ENCODE assay signal across 9 cellular contexts in the genomic region with DNA sequence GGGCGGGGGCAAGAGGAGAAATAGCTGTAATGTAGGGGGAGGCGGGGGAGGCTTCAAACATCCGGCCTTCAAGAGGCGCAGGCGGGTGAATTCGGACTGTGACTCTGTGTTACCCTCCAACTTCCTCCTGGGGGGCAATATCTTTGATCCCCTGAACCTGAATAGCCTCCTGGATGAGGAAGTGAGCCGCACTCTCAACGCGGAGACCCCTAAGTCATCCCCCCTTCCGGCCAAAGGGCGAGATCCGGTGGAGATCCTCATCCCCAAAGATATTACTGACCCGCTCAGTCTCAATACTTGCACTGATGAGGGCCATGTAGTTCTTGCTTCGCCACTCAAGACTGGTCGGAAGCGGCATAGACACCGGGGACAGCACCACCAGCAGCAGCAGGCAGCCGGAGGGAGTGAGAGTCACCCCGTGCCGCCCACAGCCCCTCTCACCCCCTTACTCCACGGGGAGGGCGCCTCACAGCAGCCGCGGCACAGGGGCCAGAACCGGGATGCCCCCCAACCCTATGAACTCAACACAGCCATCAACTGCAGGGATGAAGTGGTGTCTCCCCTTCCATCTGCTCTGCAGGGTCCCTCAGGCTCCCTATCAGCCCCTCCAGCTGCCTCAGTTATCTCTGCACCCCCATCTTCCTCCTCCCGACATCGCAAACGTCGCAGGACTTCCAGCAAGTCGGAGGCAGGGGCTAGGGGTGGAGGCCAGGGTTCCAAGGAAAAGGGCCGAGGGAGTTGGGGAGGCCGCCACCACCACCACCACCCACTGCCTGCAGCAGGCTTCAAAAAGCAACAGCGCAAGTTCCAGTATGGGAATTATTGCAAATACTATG. TPM values are rescaled to one million over a fixed set of nuclear protein-coding genes. Genes with fewer than 3 reads are reported as not detected.
DNase-seq lines count a peak whose midpoint lies in the region; ATAC-seq, FAIRE-seq and TF ChIP-seq lines count a peak whose summit lies in the region.
"Had no signal": no experiment of that assay in that cellular context is flagged by ENCODE, and none has a peak within 500 bp of the region (broad histone marks: within the 10 kb centered on the region; RNA-seq: fewer than 3 reads in every experiment).

No MANE protein-coding gene starts in this region.

- no peak overlapping the region for H2AFZ ChIP-seq in HCT116 (ENCODE audit: low read depth, low read length, poor library complexity, severe bottlenecking)

- H3K79me2 ChIP-seq in HCT116 (ENCODE audit: insufficient read depth, low read length): peaks cover 60% of the 10 kb centered on the region

- H3K9me2 ChIP-seq in HCT116 (ENCODE audit: insufficient read depth): no peaks in the 10 kb centered on the region

- H3K36me3 ChIP-seq in HCT116 (ENCODE audit: control insufficient read depth in 1 of 2, insufficient read depth in 2 of 2, low read length in 2 of 2): peaks cover 5 to 38% of the 10 kb centered on the region in 2 experiments; a peak in 2 of 4 replicates

- peak overlapping the region; percentile 91 to 100 for H3K27ac Mint-ChIP-seq in natural killer cell treated with Interleukin-12 subunit alpha and Interleukin-12 subunit beta and Interleukin-15 and Interleukin-18, amount 100 ng/mL, for 72 hours

- TSS peak; percentile 8 for BruUV-seq in HCT116 (replicated peaks; lab: Mats Ljungman, UMichigan)

- no peaks in the 10 kb centered on the region for H3K27me3 Mint-ChIP-seq in natural killer cell treated with Interleukin-12 subunit alpha and Interleukin-12 subunit beta and Interleukin-15 and Interleukin-18, amount 100 ng/mL, for 72 hours

- RAD21 ChIA-PET in HCT116 (lab: Charles Lee; ENCODE audit: low non-redundant PET in 1 of 2, low total read pairs in 2 of 2, uncharacterized antibody in 2 of 2, unreplicated experiment in 2 of 2): interaction anchor here in 1 of 2 experiments (0.6 kb wide), 1 partner anchor 207 kb away, joined by 4 read pairs; no protein-coding TSS in a partner anchor

- DNase-seq in A549 (ENCODE audit: low read depth in 1 of 2, low spot score in 1 of 2): no peak
- DNase-seq in HCT116 (ENCODE audit: low read depth, low spot score): no peak
- DNase-seq in activated CD4-positive, alpha-beta T cell treated with anti-CD3 and anti-CD28 coated beads, Interleukin-2, amount 50 U/mL, for 1 hour: peak; percentile 32
- DNase-seq in epithelial cell of esophagus (ENCODE audit: low read depth): no peak
- DNase-seq in natural killer cell treated with Interleukin-12 subunit alpha and Interleukin-12 subunit beta and Interleukin-15 and Interleukin-18, amount 100 ng/mL, for 72 hours (ENCODE audit: low spot score): peak; percentile 70
- DNase-seq in NCI-H187 treated with DMSO at 0.1 percent for 48 hours (lab: John Stamatoyannopoulos, UW): no peak

- no peaks in the 10 kb centered on the region for H4K20me1 ChIP-seq in HCT116 (ENCODE audit: insufficient read depth)

- POLR2A ChIA-PET in A549 (lab: Yijun Ruan, JAX): interaction anchor here (1.2 to 2.8 kb wide), 4 partner anchors 16 to 444 kb away, joined by 4 to 16 read pairs (median 10); partner anchors contain the start of gene SRRT
- POLR2A ChIA-PET in HCT116 (lab: Charles Lee): interaction anchor here (2.1 kb wide), 1 partner anchor 8 kb away, joined by 7 read pairs; no protein-coding TSS in a partner anchor

- H3K4me1 ChIP-seq in A549 (peaks cover 34% of the 10 kb centered on the region), HCT116 (ENCODE audit: control insufficient read depth in 1 of 2, insufficient read depth in 2 of 2, low read length in 2 of 2) (peaks cover 0 to 65% of the 10 kb centered on the region in 2 experiments)

- H3K9me3 ChIP-seq in A549: peaks cover 5% of the 10 kb centered on the region; the same call in 1 of the 3 replicates
- H3K9me3 ChIP-seq in HCT116 (ENCODE audit: control insufficient read depth in 1 of 2, insufficient read depth in 1 of 2, low read depth in 1 of 2, low read length in 2 of 2): no peaks in the 10 kb centered on the region

- CTCF ChIA-PET in A549 (lab: Yijun Ruan, JAX): interaction anchor here (1.8 kb wide), 1 partner anchor 19 kb away, joined by 7 read pairs; no protein-coding TSS in a partner anchor
- CTCF ChIA-PET in HCT116 (lab: Charles Lee): no interaction called here

- peaks cover 55 to 56% of the 10 kb centered on the region in 2 donors for H3K4me1 Mint-ChIP-seq in natural killer cell treated with Interleukin-12 subunit alpha and Interleukin-12 subunit beta and Interleukin-15 and Interleukin-18, amount 100 ng/mL, for 72 hours (ENCODE audit: low read depth in 2 of 2)

- intact Hi-C loops in HCT116 (cut with micrococcal nuclease): no loop called here

- peak overlapping the region; percentile 89 for H3K9ac ChIP-seq in HCT116 (ENCODE audit: low read length)

- TF ChIP-seq RAD21 in A549 (conservative IDR thresholded peaks at IDR 0.05 in 1 of 2, IDR thresholded peaks at IDR 0.05 in 1 of 2) (no peak), HCT116 (IDR thresholded peaks at IDR 0.05; ENCODE audit: low read depth) (no peak)

- H3K4me2 ChIP-seq in A549: peak overlapping the region; percentile 88
- H3K4me2 ChIP-seq in HCT116 (ENCODE audit: low read length): peak overlapping the region; percentile 89

- peak overlapping the region; percentile 93 to 100 for H3K27ac ChIP-seq in A549
- peak overlapping the region; percentile 99 for H3K27ac ChIP-seq in HCT116 (ENCODE audit: low read depth, low read length)

- H3K4me3 ChIP-seq in A549 (peak overlapping the region; percentile 86), HCT116 (replicated peaks in 1 of 2; ENCODE audit: low read depth in 1 of 2, low read length in 2 of 2) (peak overlapping the region; percentile 82 to 85), epithelial cell of esophagus (ENCODE audit: low read length) (peak overlapping the region; percentile 86)

- no peaks in the 10 kb centered on the region for H3K9me3 Mint-ChIP-seq in natural killer cell treated with Interleukin-12 subunit alpha and Interleukin-12 subunit beta and Interleukin-15 and Interleukin-18, amount 100 ng/mL, for 72 hours

- no peak for TF ChIP-seq EP300 in A549 (IDR thresholded peaks at IDR 0.05)

- FAIRE-seq in A549 (lab: Jason Lieb, UNC): no peak
- FAIRE-seq: frontal cortex had no signal

- H3K27me3 ChIP-seq in HCT116 (ENCODE audit: insufficient read depth, low read length): no peaks in the 10 kb centered on the region

- ATAC-seq in A549: no peak
- ATAC-seq in HCT116: no peak
- peak in 1 of 2 donors; percentile 1 for ATAC-seq in natural killer cell treated with Interleukin-12 subunit alpha and Interleukin-12 subunit beta and Interleukin-15 and Interleukin-18, amount 100 ng/mL, for 72 hours
- no peak for ATAC-seq in HG02571 (IDR thresholded peaks at IDR 0.05; ENCODE audit: unreplicated experiment)
- no peak for ATAC-seq in HG03571 (IDR thresholded peaks at IDR 0.05; ENCODE audit: unreplicated experiment)

- H3K36me3 Mint-ChIP-seq in natural killer cell treated with Interleukin-12 subunit alpha and Interleukin-12 subunit beta and Interleukin-15 and Interleukin-18, amount 100 ng/mL, for 72 hours: peaks cover 19% of the 10 kb centered on the region

- WGBS in A549 (ENCODE audit: missing lambda C conversion rate): 68% methylated on average over 30 of the region's 33 CpGs

- TF ChIP-seq CTCF in A549 (IDR thresholded peaks at IDR 0.05): no peak
- no peak for TF ChIP-seq CTCF in HCT116 (IDR thresholded peaks at IDR 0.05 in 2 of 3, conservative IDR thresholded peaks at IDR 0.05 in 1 of 3; ENCODE audit: borderline replicate concordance in 1 of 3, insufficient read depth in 1 of 3, low read depth in 2 of 3, low read length in 2 of 3)
- TF ChIP-seq CTCF in epithelial cell of esophagus (IDR thresholded peaks at IDR 0.05; ENCODE audit: insufficient read depth, low read depth, low read length, missing control alignments): no peak

- TF ChIP-seq POLR2A in A549 (IDR thresholded peaks at IDR 0.05; ENCODE audit: low read length) (no peak), HCT116 (IDR thresholded peaks at IDR 0.05; ENCODE audit: borderline replicate concordance, extremely low read depth, insufficient read depth, insufficient read length) (no peak)

- H3K4me3 Mint-ChIP-seq in natural killer cell treated with Interleukin-12 subunit alpha and Interleukin-12 subunit beta and Interleukin-15 and Interleukin-18, amount 100 ng/mL, for 72 hours: peak overlapping the region; percentile 86

RNA-seq across cellular contexts. Expression of gene MEPCE, which starts 1.0 kb away (rescaled TPM):
- polyA plus RNA-seq in A549 (2011; rRNA removed) (10.0 and 13.1 TPM in 2 replicates), A549 (2017; fragmentation: RNase III; extraction: RNeasy Plus Mini Kit Qiagen cat#74134 plus additional on column Dnase treatment) (36.7 to 38.4 TPM (median 38.2 TPM) in 3 replicates)
- 19.7 and 25.3 TPM in 2 replicates for polyA plus RNA-seq in A549 (2012; cell fraction: cytosol; rRNA removed)
- polyA plus RNA-seq in A549 (2012; cell fraction: nucleus; rRNA removed): 30.0 and 34.0 TPM in 2 replicates
- 22.3 and 25.4 TPM in 2 replicates for polyA minus RNA-seq in A549 (2011; rRNA and poly(A)+ RNA removed)
- 44.4 TPM for total RNA-seq in HCT116 (2021; ENCODE audit: unreplicated experiment)
- polyA plus RNA-seq in HCT116 (2012): 47.4 and 51.6 TPM in 2 replicates
- 10 to 100 TPM; 44.0 to 60.5 TPM for total RNA-seq in natural killer cell treated with Interleukin-12 subunit alpha and Interleukin-12 subunit beta and Interleukin-15 and Interleukin-18, amount 100 ng/mL, for 72 hours

RNA-seq across cellular contexts. Expression of gene ZCWPW1, which starts 2.2 kb away (rescaled TPM):
- polyA plus RNA-seq in A549 (2011; rRNA removed) (3.5 and 4.2 TPM in 2 replicates), A549 (2017; fragmentation: RNase III; extraction: RNeasy Plus Mini Kit Qiagen cat#74134 plus additional on column Dnase treatment) (1.9 to 2.5 TPM (median 2.0 TPM) in 3 replicates)
- polyA plus RNA-seq in A549 (2012; cell fraction: cytosol; rRNA removed): 1.2 and 1.6 TPM in 2 replicates
- 1.7 TPM in 2 replicates for polyA plus RNA-seq in A549 (2012; cell fraction: nucleus; rRNA removed)
- polyA minus RNA-seq in A549 (2011; rRNA and poly(A)+ RNA removed): 1.4 and 2.7 TPM in 2 replicates
- 1.5 TPM for total RNA-seq in HCT116 (2021; ENCODE audit: unreplicated experiment)
- 1.5 and 1.8 TPM in 2 replicates for polyA plus RNA-seq in HCT116 (2012)
- total RNA-seq in natural killer cell treated with Interleukin-12 subunit alpha and Interleukin-12 subunit beta and Interleukin-15 and Interleukin-18, amount 100 ng/mL, for 72 hours: 1 to 10 TPM; 1.3 to 2.5 TPM

RNA-seq across cellular contexts. Expression of gene PPP1R35, which starts 5.6 kb away (rescaled TPM):
- polyA plus RNA-seq in A549 (2011; rRNA removed) (15.2 and 15.7 TPM in 2 replicates), A549 (2017; fragmentation: RNase III; extraction: RNeasy Plus Mini Kit Qiagen cat#74134 plus additional on column Dnase treatment) (29.9 to 33.0 TPM (median 31.6 TPM) in 3 replicates)
- polyA plus RNA-seq in A549 (2012; cell fraction: cytosol; rRNA removed): 66.3 and 69.9 TPM in 2 replicates
- 103 and 122 TPM in 2 replicates for polyA plus RNA-seq in A549 (2012; cell fraction: nucleus; rRNA removed)
- 9.5 and 10.7 TPM in 2 replicates for polyA minus RNA-seq in A549 (2011; rRNA and poly(A)+ RNA removed)
- 68.7 TPM for total RNA-seq in HCT116 (2021; ENCODE audit: unreplicated experiment)
- polyA plus RNA-seq in HCT116 (2012): 59.9 and 65.2 TPM in 2 replicates
- 10 to 100 TPM; 54.5 to 57.0 TPM for total RNA-seq in natural killer cell treated with Interleukin-12 subunit alpha and Interleukin-12 subunit beta and Interleukin-15 and Interleukin-18, amount 100 ng/mL, for 72 hours

RNA-seq across cellular contexts. Expression of gene SPACDR, which starts 33.4 kb away (rescaled TPM):
- 0.17 and 0.40 TPM in 2 replicates for polyA plus RNA-seq in A549 (2011; rRNA removed)
- 0.49 and 0.54 TPM in 2 replicates for polyA plus RNA-seq in A549 (2012; cell fraction: cytosol; rRNA removed)
- 0.62 and 0.92 TPM in 2 replicates for polyA plus RNA-seq in A549 (2012; cell fraction: nucleus; rRNA removed)
- polyA plus RNA-seq in A549 (2017; fragmentation: RNase III; extraction: RNeasy Plus Mini Kit Qiagen cat#74134 plus additional on column Dnase treatment): 0.33 to 0.39 TPM (median 0.34 TPM) in 3 replicates
- polyA minus RNA-seq in A549 (2011; rRNA and poly(A)+ RNA removed): not detected in 2 replicates
- total RNA-seq in HCT116 (2021; ENCODE audit: unreplicated experiment): 1.7 TPM
- 1.1 TPM in 2 replicates for polyA plus RNA-seq in HCT116 (2012)
- total RNA-seq in natural killer cell treated with Interleukin-12 subunit alpha and Interleukin-12 subunit beta and Interleukin-15 and Interleukin-18, amount 100 ng/mL, for 72 hours: 1 to 10 TPM; 2.4 to 4.2 TPM
- total RNA-seq: frontal cortex had no signal

RNA-seq across cellular contexts. Expression of gene TSC22D4, which starts 48.3 kb away (rescaled TPM):
- 6.2 and 7.9 TPM in 2 replicates for polyA plus RNA-seq in A549 (2011; rRNA removed)
- 15.5 and 22.6 TPM in 2 replicates for polyA plus RNA-seq in A549 (2012; cell fraction: cytosol; rRNA removed)
- polyA plus RNA-seq in A549 (2012; cell fraction: nucleus; rRNA removed): 26.1 and 31.1 TPM in 2 replicates
- polyA plus RNA-seq in A549 (2017; fragmentation: RNase III; extraction: RNeasy Plus Mini Kit Qiagen cat#74134 plus additional on column Dnase treatment): 20.7 to 28.9 TPM (median 28.3 TPM) in 3 replicates
- polyA minus RNA-seq in A549 (2011; rRNA and poly(A)+ RNA removed): 6.5 and 8.2 TPM in 2 replicates
- 36.9 TPM for total RNA-seq in HCT116 (2021; ENCODE audit: unreplicated experiment)
- polyA plus RNA-seq in HCT116 (2012): 24.9 and 27.4 TPM in 2 replicates
- total RNA-seq in natural killer cell treated with Interleukin-12 subunit alpha and Interleukin-12 subunit beta and Interleukin-15 and Interleukin-18, amount 100 ng/mL, for 72 hours: 100 to 1,000 TPM; 129 to 134 TPM

Comparison
In these comparisons a context has a peak if more than half of its experiments do, and no peak if none do; other contexts are left out.
1. DNase-seq: peak in activated CD4-positive, alpha-beta T cell treated with anti-CD3 and anti-CD28 coated beads, Interleukin-2, amount 50 U/mL, for 1 hour (single experiment) and natural killer cell treated with Interleukin-12 subunit alpha and Interleukin-12 subunit beta and Interleukin-15 and Interleukin-18, amount 100 ng/mL, for 72 hours (single experiment); none in A549 (0 of 2), HCT116 (single experiment), epithelial cell of esophagus (single experiment) and NCI-H187 treated with DMSO at 0.1 percent for 48 hours (single experiment).
2. Peak in every context shown above with its lines, with median percentiles within 50 percentile points of each other: H3K4me3 ChIP-seq.